In the genomic region with DNA sequence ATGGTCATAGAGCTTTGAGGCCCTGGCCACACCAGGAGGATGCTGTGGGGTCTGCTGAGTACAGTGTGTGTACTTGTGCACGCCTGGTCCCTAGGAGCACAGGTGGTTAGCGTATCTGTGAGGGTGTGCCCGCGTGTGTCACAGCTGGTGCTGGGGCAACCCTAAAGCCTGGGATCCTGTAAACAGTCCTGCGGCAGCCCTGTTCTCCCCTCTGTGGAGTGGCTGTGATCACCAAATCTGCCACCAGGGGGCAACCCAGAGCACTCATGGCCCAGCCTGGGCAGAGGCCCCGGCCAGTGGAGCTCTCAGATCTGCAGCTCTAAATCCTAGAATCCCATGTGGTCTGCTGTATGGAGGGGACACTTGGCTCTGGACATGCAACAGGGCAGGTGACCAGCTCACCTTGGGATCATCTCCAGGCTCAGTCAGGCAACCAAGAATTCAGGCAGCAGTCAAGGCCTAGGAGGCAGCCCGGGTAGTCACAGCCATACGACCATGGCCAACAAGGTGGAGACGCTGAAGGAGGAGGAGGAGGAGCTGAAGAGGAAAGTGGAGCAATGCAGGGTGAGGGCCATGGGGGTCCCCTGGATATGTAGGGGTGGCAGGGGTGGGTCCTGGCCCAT, we compare ENCODE assay signal across 8 cellular contexts. TPM values are rescaled to one million over a fixed set of nuclear protein-coding genes. Genes with fewer than 3 reads are reported as not detected.
DNase-seq lines count a peak whose midpoint lies in the region; ATAC-seq and TF ChIP-seq lines count a peak whose summit lies in the region.

No MANE protein-coding gene starts in this region.

- peak; percentile 50 to 64 (median 58) for ATAC-seq in T-cell (replicated peaks in 1 of 4)
- peak; percentile 58 for ATAC-seq in activated naive CD8-positive, alpha-beta T cell treated with anti-CD3 and anti-CD28 coated beads, Interleukin-2, amount 10 ng/mL, durations not matched to agents 7 days and 5 days (ENCODE audit: low read depth)
- ATAC-seq in heart left ventricle, result peak; percentile 81 to 90 (median 86)
- ATAC-seq in HG02840 (IDR thresholded peaks at IDR 0.05; ENCODE audit: low FRiP score, unreplicated experiment), result no peak

- no peaks in the 10 kb centered on the region for H3K9me3 Mint-ChIP-seq in T-cell
- H3K9me3 Mint-ChIP-seq in activated naive CD8-positive, alpha-beta T cell treated with anti-CD3 and anti-CD28 coated beads, Interleukin-2, amount 10 ng/mL, durations not matched to agents 7 days and 5 days, result no peaks in the 10 kb centered on the region

- no peaks in the 10 kb centered on the region for H3K27me3 Mint-ChIP-seq in T-cell
- H3K27me3 Mint-ChIP-seq in activated naive CD8-positive, alpha-beta T cell treated with anti-CD3 and anti-CD28 coated beads, Interleukin-2, amount 10 ng/mL, durations not matched to agents 7 days and 5 days, result no peaks in the 10 kb centered on the region

- peaks cover 31 to 46% (median 37%) of the 10 kb centered on the region in 3 donors for H3K4me1 Mint-ChIP-seq in T-cell
- peaks cover 27% of the 10 kb centered on the region for H3K4me1 Mint-ChIP-seq in activated naive CD8-positive, alpha-beta T cell treated with anti-CD3 and anti-CD28 coated beads, Interleukin-2, amount 10 ng/mL, durations not matched to agents 7 days and 5 days

- no peak overlapping the region for H3K4me3 ChIP-seq in Karpas-422 (ENCODE audit: low read length)
- no peak overlapping the region for H3K4me3 ChIP-seq in heart left ventricle

- peaks cover 17% of the 10 kb centered on the region for H3K79me2 ChIP-seq in Karpas-422 (ENCODE audit: low read length)

- CTCF ChIA-PET in T-cell (lab: Charles Lee), result interaction anchor here (0.6 to 3.6 kb wide), 25 partner anchors 9 to 1673 kb away, joined by 3 to 39 read pairs (median 5); a partner anchor contains a TSS

- WGBS in heart left ventricle, 4 donors, result 35 to 39% (median 38%) methylated on average over 8 to 9 of the region's 9 CpGs

- H3K27ac Mint-ChIP-seq in T-cell, result peak overlapping the region; percentile 71 to 89
- peak overlapping the region; percentile 79 for H3K27ac Mint-ChIP-seq in activated naive CD8-positive, alpha-beta T cell treated with anti-CD3 and anti-CD28 coated beads, Interleukin-2, amount 10 ng/mL, durations not matched to agents 7 days and 5 days

- H3K4me3 Mint-ChIP-seq in T-cell, result peak overlapping the region; percentile 36 to 94 (median 47)
- H3K4me3 Mint-ChIP-seq in activated naive CD8-positive, alpha-beta T cell treated with anti-CD3 and anti-CD28 coated beads, Interleukin-2, amount 10 ng/mL, durations not matched to agents 7 days and 5 days, result peak overlapping the region; percentile 66

- H3K4me2 ChIP-seq in Karpas-422 (ENCODE audit: low read depth, low read length, poor library complexity, severe bottlenecking), result no peak overlapping the region

- TF ChIP-seq CTCF in heart left ventricle (IDR thresholded peaks at IDR 0.05), result peak; percentile 84 to 98 (median 94)

- DNase-seq in NCI-H2196 (lab: John Stamatoyannopoulos, UW; ENCODE audit: unreplicated experiment) (peak; percentile 52), NCI-H2196 treated with DMSO at 0.1 percent for 48 hours (lab: John Stamatoyannopoulos, UW; ENCODE audit: unreplicated experiment) (no peak), Karpas-422 (peak; percentile 95), T-cell (peak; percentile 50 to 90 (median 80)), heart left ventricle (peak; percentile 82 to 92 (median 85)), renal cortical epithelial cell (ENCODE audit: low read depth) (peak; percentile 33)
- DNase-seq in activated naive CD8-positive, alpha-beta T cell treated with anti-CD3 and anti-CD28 coated beads, Interleukin-2, amount 10 ng/mL, durations not matched to agents 7 days and 5 days, result peak; percentile 92

- no peaks in the 10 kb centered on the region for H3K9me3 ChIP-seq in Karpas-422 (ENCODE audit: low read length)
- H3K9me3 ChIP-seq in heart left ventricle, result no peaks in the 10 kb centered on the region

- H3K27ac ChIP-seq in Karpas-422 (ENCODE audit: low read length) (no peak overlapping the region), heart left ventricle (no peak overlapping the region)

- H3K36me3 ChIP-seq in Karpas-422 (ENCODE audit: insufficient read depth, low read length) (peaks cover 21% of the 10 kb centered on the region), heart left ventricle (peaks cover 0 to 69% (median 0%) of the 10 kb centered on the region in 9 donors)

- POLR2A ChIA-PET in T-cell (lab: Charles Lee), result interaction anchor here (0.7 to 1.2 kb wide), 4 partner anchors 15 to 38 kb away, joined by 3 to 4 read pairs (median 3); a partner anchor contains a TSS
- POLR2A ChIA-PET in activated naive CD8-positive, alpha-beta T cell treated with anti-CD3 and anti-CD28 coated beads, Interleukin-2, amount 10 ng/mL, durations not matched to agents 7 days and 5 days (lab: Charles Lee), result interaction anchor here (0.7 to 3.9 kb wide), 16 partner anchors 9 to 43 kb away, joined by 3 to 38 read pairs (median 6); a partner anchor contains a TSS

- H3K36me3 Mint-ChIP-seq in T-cell, result peaks cover 18% of the 10 kb centered on the region
- H3K36me3 Mint-ChIP-seq in activated naive CD8-positive, alpha-beta T cell treated with anti-CD3 and anti-CD28 coated beads, Interleukin-2, amount 10 ng/mL, durations not matched to agents 7 days and 5 days, result peaks cover 20% of the 10 kb centered on the region

- H2AFZ ChIP-seq in Karpas-422 (ENCODE audit: low read length), result no peak overlapping the region

- peak overlapping the region; percentile 37; the same call in 1 of the 2 replicates for H3K9ac ChIP-seq in Karpas-422 (ENCODE audit: low read length)

- intact Hi-C loops in heart left ventricle (cut with DNase I), result loop anchor here (1.0 to 10.0 kb wide), 10 partner anchors 34 to 151 kb away; a partner anchor contains a TSS

- H3K4me1 ChIP-seq in Karpas-422 (ENCODE audit: low read length) (peaks cover 24% of the 10 kb centered on the region), heart left ventricle (peaks cover 0 to 53% (median 15%) of the 10 kb centered on the region in 12 donors)

- no peak for TF ChIP-seq POLR2A in heart left ventricle (IDR thresholded peaks at IDR 0.05)

- no peaks in the 10 kb centered on the region for H3K27me3 ChIP-seq in Karpas-422 (ENCODE audit: low read length)
- peaks cover 0 to 9% (median 0%) of the 10 kb centered on the region in 9 donors for H3K27me3 ChIP-seq in heart left ventricle

- H3K9me2 ChIP-seq in Karpas-422 (replicated peaks; ENCODE audit: insufficient read depth, low read length), result no peaks in the 10 kb centered on the region

- H4K20me1 ChIP-seq in Karpas-422 (ENCODE audit: insufficient read depth, low read depth, low read length), result no peaks in the 10 kb centered on the region

RNA-seq across cellular contexts. Expression of a gene that starts 3.9 kb away (rescaled TPM):
- 43.2 and 50.4 TPM in 2 replicates for total RNA-seq in Karpas-422 (2014; rRNA removed; shearing (Covaris generic); ENCODE audit: low replicate concordance)
- total RNA-seq in T-cell (100 to 1,000 TPM in 1 of 5 donors, 10 to 100 TPM in 4; 91.3 to 111 (median 93.6) TPM), heart left ventricle (10 to 100 TPM in 1 of 9 donors, 1 to 10 TPM in 6, under 1 TPM in 2; 0.44 to 19.7 (median 2.0) TPM), renal cortical epithelial cell (5.0 and 8.1 TPM in 2 replicates)
- 100 to 1,000 TPM; 157 to 169 TPM for total RNA-seq in activated naive CD8-positive, alpha-beta T cell treated with anti-CD3 and anti-CD28 coated beads, Interleukin-2, amount 10 ng/mL, durations not matched to agents 7 days and 5 days
- 1 to 10 TPM in 1 of 2 donors, under 1 TPM in 1; 1.00 to 2.2 TPM for polyA plus RNA-seq in heart left ventricle

RNA-seq across cellular contexts. Expression of a gene that starts 15.2 kb away (rescaled TPM):
- 75.3 and 78.9 TPM in 2 replicates for total RNA-seq in Karpas-422 (2014; rRNA removed; shearing (Covaris generic); ENCODE audit: low replicate concordance)
- total RNA-seq in T-cell (10 to 100 TPM in 3 of 5 donors, 1 to 10 TPM in 2; 3.1 to 11.3 (median 10.7) TPM), heart left ventricle (10 to 100 TPM; 15.2 to 33.1 (median 25.9) TPM), renal cortical epithelial cell (6.1 and 10.6 TPM in 2 replicates)
- total RNA-seq in activated naive CD8-positive, alpha-beta T cell treated with anti-CD3 and anti-CD28 coated beads, Interleukin-2, amount 10 ng/mL, durations not matched to agents 7 days and 5 days, result 10 to 100 TPM; 16.4 to 16.6 TPM
- polyA plus RNA-seq in heart left ventricle, result 10 to 100 TPM; 12.8 to 36.4 TPM

RNA-seq across cellular contexts. Expression of a gene that starts 32.1 kb away (rescaled TPM):
- 288 and 308 TPM in 2 replicates for total RNA-seq in Karpas-422 (2014; rRNA removed; shearing (Covaris generic); ENCODE audit: low replicate concordance)
- 100 to 1,000 TPM in 2 of 5 donors, 10 to 100 TPM in 3; 39.5 to 206 (median 99.2) TPM for total RNA-seq in T-cell
- total RNA-seq in activated naive CD8-positive, alpha-beta T cell treated with anti-CD3 and anti-CD28 coated beads, Interleukin-2, amount 10 ng/mL, durations not matched to agents 7 days and 5 days, result 1,000 to 10,000 TPM; 1,082 to 1,187 TPM
- total RNA-seq in heart left ventricle, result 1,000 to 10,000 TPM in 3 of 9 donors, 100 to 1,000 TPM in 6; 722 to 2,034 (median 903) TPM
- 1,000 to 10,000 TPM; 1,230 to 2,204 TPM for polyA plus RNA-seq in heart left ventricle
- 761 and 4,632 TPM in 2 replicates for total RNA-seq in renal cortical epithelial cell

RNA-seq across cellular contexts. Expression of a gene that starts 34.7 kb away (rescaled TPM):
- total RNA-seq in Karpas-422 (2014; rRNA removed; shearing (Covaris generic); ENCODE audit: low replicate concordance), result 64.3 and 97.3 TPM in 2 replicates
- total RNA-seq in T-cell, result 100 to 1,000 TPM in 2 of 5 donors, 10 to 100 TPM in 3; 83.8 to 105 (median 97.7) TPM
- 10 to 100 TPM; 75.3 to 79.5 TPM for total RNA-seq in activated naive CD8-positive, alpha-beta T cell treated with anti-CD3 and anti-CD28 coated beads, Interleukin-2, amount 10 ng/mL, durations not matched to agents 7 days and 5 days
- total RNA-seq in heart left ventricle, result 10 to 100 TPM; 22.7 to 45.7 (median 27.4) TPM
- 10 to 100 TPM; 27.4 to 39.4 TPM for polyA plus RNA-seq in heart left ventricle
- 45.5 and 57.9 TPM in 2 replicates for total RNA-seq in renal cortical epithelial cell

RNA-seq across cellular contexts. Expression of a gene that starts 42.8 kb away (rescaled TPM):
- 12.3 and 48.1 TPM in 2 replicates for total RNA-seq in Karpas-422 (2014; rRNA removed; shearing (Covaris generic); ENCODE audit: low replicate concordance)
- total RNA-seq in T-cell, result 10 to 100 TPM; 29.2 to 52.4 (median 47.5) TPM
- total RNA-seq in activated naive CD8-positive, alpha-beta T cell treated with anti-CD3 and anti-CD28 coated beads, Interleukin-2, amount 10 ng/mL, durations not matched to agents 7 days and 5 days, result 10 to 100 TPM; 42.8 to 50.4 TPM
- 10 to 100 TPM in 8 of 9 donors, 1 to 10 TPM in 1; 8.0 to 16.3 (median 13.8) TPM for total RNA-seq in heart left ventricle
- polyA plus RNA-seq in heart left ventricle, result 10 to 100 TPM; 16.8 to 29.2 TPM
- total RNA-seq in renal cortical epithelial cell, result 18.1 and 19.6 TPM in 2 replicates
